In the genomic region with DNA sequence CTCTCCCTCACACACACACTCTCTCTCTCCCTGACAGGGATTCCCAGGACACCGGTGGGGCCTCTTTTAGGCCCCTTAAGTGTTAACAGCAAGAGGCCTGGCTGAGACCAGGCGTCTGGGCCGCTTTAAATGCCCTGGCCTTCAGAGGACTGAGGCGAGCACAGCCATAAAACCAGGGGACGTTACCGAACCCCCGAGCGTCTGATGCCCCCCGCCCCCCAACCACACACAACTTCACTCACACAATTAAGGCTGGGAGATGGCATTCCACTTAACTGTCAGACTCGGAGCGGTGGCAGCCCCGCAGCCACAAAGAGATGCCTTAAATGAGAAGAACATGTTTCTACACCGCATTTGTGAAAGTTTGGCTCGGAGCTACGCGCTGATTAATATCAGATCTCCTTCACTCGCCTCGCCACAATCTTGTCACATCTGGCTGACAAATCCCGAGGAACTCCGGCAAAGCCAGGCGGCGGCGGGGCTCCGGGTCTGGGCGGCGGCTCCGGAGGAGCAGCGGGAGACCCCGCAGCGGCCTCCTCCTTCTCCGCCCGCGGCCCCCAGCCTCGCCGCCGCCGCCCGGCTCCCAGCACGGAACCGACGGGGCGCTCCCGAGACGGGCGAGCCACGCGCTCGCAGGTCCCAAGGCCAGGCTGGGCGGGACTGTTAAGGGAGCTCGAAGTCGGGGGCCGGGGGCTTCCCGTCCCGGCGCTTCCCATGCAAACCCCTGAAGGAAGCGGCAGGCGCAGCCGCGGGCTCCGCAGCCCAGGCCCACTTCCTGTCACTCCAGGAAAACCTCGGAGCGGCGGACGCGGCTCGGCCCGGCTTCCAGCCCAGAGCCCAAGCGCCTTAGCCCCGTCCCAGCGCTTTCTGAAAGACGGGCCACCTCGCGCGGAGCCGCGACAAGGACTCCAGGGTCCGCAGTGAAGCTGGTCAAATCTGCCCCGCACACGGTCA, we compare ENCODE assay signal across 9 cellular contexts. TPM values are rescaled to one million over a fixed set of nuclear protein-coding genes. Genes with fewer than 3 reads are reported as not detected.
A peak's percentile ranks its signal among the peaks of the same experiment; 100 is the strongest.
DNase-seq lines count a peak whose midpoint lies in the region; ATAC-seq, FAIRE-seq and TF ChIP-seq lines count a peak whose summit lies in the region.
"Had no signal": no experiment of that assay in that cellular context is flagged by ENCODE, and none has a peak within 500 bp of the region (broad histone marks: within the 10 kb centered on the region; RNA-seq: fewer than 3 reads in every experiment).

No MANE protein-coding gene starts in this region.

- peak overlapping the region in 1 of 2 experiments; percentile 21; a peak in 2 of 4 replicates for H3K4me3 ChIP-seq in SK-N-SH (ENCODE audit: low read depth in 2 of 2, low read length in 1 of 2)
- peak overlapping the region; percentile 84 for H3K4me3 ChIP-seq in fibroblast of villous mesenchyme (ENCODE audit: low read depth, low read length)
- H3K4me3 ChIP-seq in parathyroid adenoma (ENCODE audit: low read depth, low read length): peak overlapping the region; percentile 41

- POLR2A ChIA-PET in SK-N-SH (lab: Yijun Ruan, JAX): no interaction called here

- no peaks in the 10 kb centered on the region for H3K9me2 ChIP-seq in SK-N-SH

- no peaks in the 10 kb centered on the region for H3K79me2 ChIP-seq in SK-N-SH (ENCODE audit: insufficient read depth)
- no peaks in the 10 kb centered on the region for H3K79me2 ChIP-seq in parathyroid adenoma

- WGBS in SK-N-SH (ENCODE audit: low lambda C conversion rate): 24% methylated on average over 33 of the region's 79 CpGs

- no peaks in the 10 kb centered on the region for H3K36me3 ChIP-seq in SK-N-SH (replicated peaks in 1 of 2; ENCODE audit: control insufficient read depth in 1 of 2, insufficient read depth in 2 of 2, low read length in 1 of 2)
- no peaks in the 10 kb centered on the region for H3K36me3 ChIP-seq in parathyroid adenoma (ENCODE audit: control insufficient read depth, insufficient read depth, low read length)

- no peak for TF ChIP-seq CTCF in SK-N-SH (IDR thresholded peaks at IDR 0.05)
- no peak for TF ChIP-seq CTCF in fibroblast of villous mesenchyme (IDR thresholded peaks at IDR 0.05; ENCODE audit: insufficient read depth, low read depth, low read length)
- no peak for TF ChIP-seq CTCF in parathyroid adenoma (IDR thresholded peaks at IDR 0.05)

- H3K27ac ChIP-seq in SK-N-SH (ENCODE audit: low read depth in 2 of 2, low read length in 1 of 2) (no peak overlapping the region), parathyroid adenoma (no peak overlapping the region)

- peaks cover 64% of the 10 kb centered on the region for H3K27me3 ChIP-seq in SK-N-SH (ENCODE audit: insufficient read depth)
- no peaks in the 10 kb centered on the region for H3K27me3 ChIP-seq in parathyroid adenoma (ENCODE audit: control insufficient read depth, insufficient read depth, low read length)

- CTCF ChIA-PET in SK-N-SH (lab: Yijun Ruan, JAX): interaction anchor here (0.6 to 1.4 kb wide), 3 partner anchors 35 to 711 kb away, joined by 3 to 5 read pairs (median 3); no protein-coding TSS in a partner anchor

- H3F3A ChIP-seq in SK-N-SH (replicated peaks; ENCODE audit: insufficient read depth): peaks cover 22% of the 10 kb centered on the region

- DNase-seq in EL: peak; percentile 51
- DNase-seq in SK-N-SH: peak; percentile 59
- peak; percentile 68 for DNase-seq in fibroblast of villous mesenchyme (ENCODE audit: low read depth)
- no peak for DNase-seq in AML-193 (lab: John Stamatoyannopoulos, UW)
- no peak for DNase-seq in RCC 7860 (ENCODE audit: low spot score)
- DNase-seq in activated CD8-positive, alpha-beta memory T cell treated with anti-CD3 and anti-CD28 coated beads, Interleukin-2, amount 50 U/mL, for 4 hours: no peak

- no peak for TF ChIP-seq RAD21 in SK-N-SH (IDR thresholded peaks at IDR 0.05; ENCODE audit: low read length)

- TF ChIP-seq EP300 in SK-N-SH (IDR thresholded peaks at IDR 0.05; ENCODE audit: borderline replicate concordance in 1 of 2, low read depth in 1 of 2, low read length in 1 of 2): no peak

- peak overlapping the region; percentile 65; the same call in 1 of the 2 replicates for H2AFZ ChIP-seq in SK-N-SH (ENCODE audit: low read depth)
- peak overlapping the region; percentile 60 for H2AFZ ChIP-seq in parathyroid adenoma

- H3K9me3 ChIP-seq in SK-N-SH: no peaks in the 10 kb centered on the region
- H3K9me3 ChIP-seq in parathyroid adenoma (ENCODE audit: control insufficient read depth, low read length): no peaks in the 10 kb centered on the region

- FAIRE-seq in RCC 7860 (lab: Jason Lieb, UNC): no peak
- FAIRE-seq: TTC549 had no signal

- peaks cover 0 to 4% of the 10 kb centered on the region in 2 experiments; a peak in 3 of 4 replicates for H3K4me1 ChIP-seq in SK-N-SH (ENCODE audit: control insufficient read depth in 1 of 2, insufficient read depth in 2 of 2, low read depth in 1 of 2, low read length in 1 of 2)
- no peaks in the 10 kb centered on the region for H3K4me1 ChIP-seq in parathyroid adenoma

- H4K20me1 ChIP-seq in SK-N-SH (ENCODE audit: insufficient read depth): no peaks in the 10 kb centered on the region

- H3K9ac ChIP-seq in SK-N-SH (no peak overlapping the region), parathyroid adenoma (no peak overlapping the region)

- no peak for ATAC-seq in HG02642 (IDR thresholded peaks at IDR 0.05; ENCODE audit: poor library complexity, unreplicated experiment)

- H3K4me2 ChIP-seq in SK-N-SH: peak overlapping the region; percentile 57; the same call in 1 of the 2 replicates
- H3K4me2 ChIP-seq in parathyroid adenoma (ENCODE audit: low read length): peak overlapping the region; percentile 58

TF ChIP-seq in SK-N-SH, 30 proteins besides CTCF, POLR2A, EP300 and RAD21:
- TF ChIP-seq SMC3 (IDR thresholded peaks at IDR 0.05; ENCODE audit: low read depth, low read length) (no peak), EZH2phosphoT487 (IDR thresholded peaks at IDR 0.05; ENCODE audit: borderline replicate concordance, low read depth) (peak; percentile 75; the same call in 1 of the 2 replicates), FOXM1 (IDR thresholded peaks at IDR 0.05; ENCODE audit: low read depth) (no peak)
- TF ChIP-seq, protein P1, sequence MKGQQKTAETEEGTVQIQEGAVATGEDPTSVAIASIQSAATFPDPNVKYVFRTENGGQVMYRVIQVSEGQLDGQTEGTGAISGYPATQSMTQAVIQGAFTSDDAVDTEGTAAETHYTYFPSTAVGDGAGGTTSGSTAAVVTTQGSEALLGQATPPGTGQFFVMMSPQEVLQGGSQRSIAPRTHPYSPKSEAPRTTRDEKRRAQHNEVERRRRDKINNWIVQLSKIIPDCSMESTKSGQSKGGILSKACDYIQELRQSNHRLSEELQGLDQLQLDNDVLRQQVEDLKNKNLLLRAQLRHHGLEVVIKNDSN (IDR thresholded peaks at IDR 0.05; ENCODE audit: borderline replicate concordance, low read depth): no peak

RNA-seq across cellular contexts. Expression of a gene that starts 1.3 kb away (rescaled TPM):
- polyA plus RNA-seq in SK-N-SH (2012; rRNA removed): not detected in 2 replicates
- not detected in 2 replicates for polyA plus RNA-seq in SK-N-SH (2012; cell fraction: cytosol; rRNA removed)
- not detected in 2 replicates for polyA plus RNA-seq in SK-N-SH (2012; cell fraction: nucleus; rRNA removed)
- 5.2 and 6.9 TPM in 2 replicates for total RNA-seq in fibroblast of villous mesenchyme

Comparison
In these comparisons a context has a peak if more than half of its experiments do, and no peak if none do; other contexts are left out.
1. DNase-seq: peak in EL (single experiment), SK-N-SH (single experiment) and fibroblast of villous mesenchyme (single experiment); none in AML-193 (0 of 2), RCC 7860 (single experiment) and activated CD8-positive, alpha-beta memory T cell treated with anti-CD3 and anti-CD28 coated beads, Interleukin-2, amount 50 U/mL, for 4 hours (single experiment).